Comparison of ENCODE assay signal across 8 cellular contexts in the genomic region with DNA sequence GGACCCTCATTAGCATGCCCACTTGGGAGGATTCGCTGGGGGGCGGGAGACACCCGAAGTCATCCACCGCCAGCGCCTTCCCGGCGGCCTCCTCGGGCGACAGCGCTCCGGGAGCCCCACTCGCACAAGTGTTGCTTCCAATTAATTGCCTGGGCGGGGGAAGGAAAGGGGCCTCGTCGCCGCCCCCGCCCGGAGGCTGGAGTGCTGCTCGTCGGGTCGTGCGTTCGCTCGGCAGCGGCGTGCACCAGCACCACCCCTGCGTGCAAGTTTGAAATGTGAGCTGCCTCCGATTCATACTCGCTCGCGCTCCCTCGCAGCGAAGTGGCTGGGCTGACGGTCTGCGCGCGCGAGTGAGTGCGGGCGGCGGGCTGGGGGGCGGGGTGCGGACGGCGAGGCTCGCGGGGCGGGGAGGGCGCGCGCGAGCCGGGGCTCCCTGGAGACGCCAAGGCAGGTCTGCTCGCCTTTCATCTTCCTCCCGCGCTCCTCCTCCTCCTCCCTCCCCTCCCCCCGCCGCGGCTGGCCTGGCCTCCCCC.
DNase-seq lines count a peak whose midpoint lies in the region; ATAC-seq and TF ChIP-seq lines count a peak whose summit lies in the region.

No MANE protein-coding gene starts in this region.

- no peaks in the 10 kb centered on the region for H3K36me3 Mint-ChIP-seq in CD8-positive, alpha-beta T cell

- H3K27ac Mint-ChIP-seq in CD8-positive, alpha-beta T cell = no peak overlapping the region

- ATAC-seq in CD8-positive, alpha-beta T cell = peak; percentile 51
- ATAC-seq in GM19463 (IDR thresholded peaks at IDR 0.05; ENCODE audit: unreplicated experiment) (peak; percentile 20), GM18519 (IDR thresholded peaks at IDR 0.05; ENCODE audit: low FRiP score, unreplicated experiment) (no peak)

- no peak for TF ChIP-seq CTCF in CD8-positive, alpha-beta T cell (IDR thresholded peaks at IDR 0.05)
- TF ChIP-seq CTCF in WERI-Rb-1 (IDR thresholded peaks at IDR 0.05; ENCODE audit: low read depth, low read length) (no peak), cardiac fibroblast (IDR thresholded peaks at IDR 0.05; ENCODE audit: low read depth, low read length) (no peak)

- CTCF ChIA-PET in CD8-positive, alpha-beta T cell (lab: Charles Lee) = interaction anchor here (0.9 to 1.3 kb wide), 2 partner anchors 1195 to 1396 kb away, joined by 3 read pairs; no protein-coding TSS in a partner anchor

- H3K27ac ChIP-seq in CD8-positive, alpha-beta T cell (ENCODE audit: low read depth, low read length) = no peak overlapping the region
- peak overlapping the region; percentile 89 for H3K27ac ChIP-seq in WERI-Rb-1

- no peaks in the 10 kb centered on the region for H3K9me3 Mint-ChIP-seq in CD8-positive, alpha-beta T cell

- H3K4me1 ChIP-seq in CD8-positive, alpha-beta T cell (ENCODE audit: insufficient read depth, low read length) = peaks cover 33% of the 10 kb centered on the region

- no peaks in the 10 kb centered on the region for H3K27me3 Mint-ChIP-seq in CD8-positive, alpha-beta T cell (ENCODE audit: low read depth)

- peak in 6 of 7 experiments; percentile 13 to 67 (median 44) for DNase-seq in CD8-positive, alpha-beta T cell
- DNase-seq in LHCN-M2 (ENCODE audit: low read depth) (peak; percentile 57), WERI-Rb-1 (peak; percentile 75), cardiac fibroblast (ENCODE audit: low read depth in 2 of 2) (peak; percentile 64 to 77), islet precursor cell (peak; percentile 90)
- peak; percentile 41 to 57 (median 56) for DNase-seq in stimulated activated CD4-positive, alpha-beta T cell treated with anti-CD3 and anti-CD28 coated beads, Interleukin-12 subunit alpha, Interleukin-12 subunit beta, amount 100 ng/mL, for 48 hours (ENCODE audit: low read depth in 2 of 3, low spot score in 1 of 3)

- peak overlapping the region; percentile 76 for H3K4me3 Mint-ChIP-seq in CD8-positive, alpha-beta T cell

- peak overlapping the region; percentile 49 for H3K4me3 ChIP-seq in CD8-positive, alpha-beta T cell (ENCODE audit: low read depth, low read length)
- H3K4me3 ChIP-seq in WERI-Rb-1 (ENCODE audit: low read depth, low read length) (peak overlapping the region; percentile 63), cardiac fibroblast (replicated peaks in 1 of 2; ENCODE audit: low read depth in 2 of 2, low read length in 2 of 2) (peak overlapping the region; percentile 39 to 49)

- intact Hi-C loops in CD8-positive, alpha-beta T cell (cut with DNase I, micrococcal nuclease) = loop anchor here (1.0 to 5.0 kb wide), 4 partner anchors 44 to 202 kb away; a partner anchor contains a TSS

- no peaks in the 10 kb centered on the region for H3K27me3 ChIP-seq in CD8-positive, alpha-beta T cell (ENCODE audit: insufficient read depth, low read length)
- no peaks in the 10 kb centered on the region for H3K27me3 ChIP-seq in WERI-Rb-1 (ENCODE audit: insufficient read depth, low read depth, severe bottlenecking)

- H3K9me3 ChIP-seq in CD8-positive, alpha-beta T cell (ENCODE audit: low read length) = no peaks in the 10 kb centered on the region
- no peaks in the 10 kb centered on the region for H3K9me3 ChIP-seq in WERI-Rb-1 (ENCODE audit: severe bottlenecking)

- H3K4me1 Mint-ChIP-seq in CD8-positive, alpha-beta T cell (ENCODE audit: low read depth) = peaks cover 42% of the 10 kb centered on the region

- POLR2A ChIA-PET in CD8-positive, alpha-beta T cell (lab: Charles Lee) = no interaction called here

- no peaks in the 10 kb centered on the region for H3K36me3 ChIP-seq in CD8-positive, alpha-beta T cell (ENCODE audit: insufficient read depth, low read length)
- H3K36me3 ChIP-seq in WERI-Rb-1 = peaks cover 12% of the 10 kb centered on the region; the same call in 1 of the 2 replicates
